In the genomic region with DNA sequence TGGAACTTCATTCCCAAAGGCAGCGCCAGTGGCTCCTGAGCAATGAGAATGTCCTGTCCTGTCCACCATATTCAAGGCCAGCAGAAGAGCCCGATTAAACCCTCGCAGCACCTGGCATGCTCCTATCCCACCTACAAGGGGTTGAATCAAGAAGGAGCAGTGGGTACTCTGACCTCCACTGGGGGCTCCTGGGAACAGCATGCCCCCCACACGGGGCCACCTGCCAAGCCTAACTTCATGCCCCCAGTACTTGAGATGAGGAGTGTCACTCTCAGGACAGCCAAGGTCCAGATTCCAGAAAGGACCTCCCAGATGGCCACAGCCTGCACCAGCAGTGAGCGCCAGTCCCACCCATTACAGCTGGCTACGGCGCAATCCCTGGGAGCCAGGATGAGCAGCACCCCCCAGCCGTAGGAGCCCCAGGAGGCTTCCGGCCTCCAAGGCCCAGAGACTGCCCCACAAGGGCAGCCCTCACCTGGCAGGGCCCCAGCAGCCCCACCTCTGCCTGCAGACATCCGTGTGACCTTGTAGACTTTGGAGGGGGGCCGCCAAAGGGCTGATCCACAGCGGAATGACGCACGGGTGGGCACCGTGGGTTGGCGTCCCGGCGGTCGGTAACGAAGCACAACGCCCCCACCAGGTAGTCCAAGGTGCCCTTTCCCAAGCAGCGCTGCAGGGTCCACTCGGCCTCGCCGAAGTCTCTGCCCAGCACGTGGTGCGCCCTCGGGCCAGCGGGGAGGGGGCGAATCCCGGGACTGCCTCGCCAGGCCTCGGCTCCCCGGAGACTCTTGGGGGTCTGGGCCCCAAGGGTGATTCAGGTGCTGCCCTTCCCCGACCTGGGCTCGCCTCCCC, we compare ENCODE assay signal across 8 cellular contexts. TPM values are rescaled to one million over a fixed set of nuclear protein-coding genes. Genes with fewer than 3 reads are reported as not detected.
DNase-seq lines count a peak whose midpoint lies in the region; ATAC-seq, FAIRE-seq and TF ChIP-seq lines count a peak whose summit lies in the region.

No MANE protein-coding gene starts in this region.

- H3K27me3 ChIP-seq in HAP-1 (ENCODE audit: low read depth) = no peaks in the 10 kb centered on the region
- H3K27me3 ChIP-seq in skeletal muscle tissue (ENCODE audit: control insufficient read depth in 3 of 3, insufficient read depth in 3 of 3, low read length in 3 of 3) = no peaks in the 10 kb centered on the region

- ATAC-seq in left cardiac atrium (no peak), HG03159 (IDR thresholded peaks at IDR 0.05; ENCODE audit: unreplicated experiment) (no peak), omental fat pad (ENCODE audit: low FRiP score) (no peak)

- peaks cover 31% of the 10 kb centered on the region for H3K36me3 ChIP-seq in HAP-1 (replicated peaks)
- peaks cover 23 to 27% (median 26%) of the 10 kb centered on the region in 3 donors for H3K36me3 ChIP-seq in skeletal muscle tissue (ENCODE audit: control insufficient read depth in 3 of 3, insufficient read depth in 3 of 3, low read length in 3 of 3)

- peaks cover 21% of the 10 kb centered on the region for H3K4me1 ChIP-seq in HAP-1
- H3K4me1 ChIP-seq in skeletal muscle tissue (ENCODE audit: control insufficient read depth in 3 of 3, insufficient read depth in 3 of 3, low read length in 3 of 3) = peaks cover 47 to 70% (median 49%) of the 10 kb centered on the region in 3 donors

- H3K27ac ChIP-seq in skeletal muscle tissue (ENCODE audit: low read depth, low read length) = peak overlapping the region; percentile 89

- intact Hi-C loops in left cardiac atrium (cut with DNase I) = no loop called here

- peak overlapping the region; percentile 91 for H3K4me3 ChIP-seq in HAP-1
- H3K4me3 ChIP-seq in WI38 (ENCODE audit: low read depth, low read length) = peak overlapping the region; percentile 74
- H3K4me3 ChIP-seq in skeletal muscle tissue (ENCODE audit: low read length in 3 of 3) = peak overlapping the region; percentile 82 to 98 (median 87)

- H3K9me3 ChIP-seq in HAP-1 (no peaks in the 10 kb centered on the region), skeletal muscle tissue (ENCODE audit: control insufficient read depth in 3 of 3, low read length in 3 of 3) (no peaks in the 10 kb centered on the region)

- no peak for TF ChIP-seq CTCF in WI38 (IDR thresholded peaks at IDR 0.05; ENCODE audit: low read depth, low read length)
- TF ChIP-seq CTCF in omental fat pad (IDR thresholded peaks at IDR 0.05) = no peak

- in situ Hi-C loops in HAP-1 (cut with MboI; ENCODE audit: low sequenced_read_pairs) = no loop called here

- no peak for FAIRE-seq in HTR-8/SVneo (lab: Jason Lieb, UNC)

- peak overlapping the region; percentile 68 to 90 (median 87) for H3K9ac ChIP-seq in skeletal muscle tissue (ENCODE audit: low read depth in 1 of 3, low read length in 3 of 3)

- DNase-seq in HAP-1 (ENCODE audit: low spot score in 2 of 2) (no peak), left cardiac atrium (peak; percentile 53), HTR-8/SVneo (ENCODE audit: insufficient read length, low spot score) (no peak), omental fat pad (ENCODE audit: low spot score) (no peak), GDM1 (lab: John Stamatoyannopoulos, UW) (no peak)

RNA-seq across cellular contexts. Expression of a gene that starts 1.0 kb away (rescaled TPM):
- total RNA-seq in left cardiac atrium = 10 to 100 TPM; 30.5 to 35.0 TPM
- 26.1 TPM for total RNA-seq in skeletal muscle tissue
- 100 to 1,000 TPM in 3 of 4 donors, 10 to 100 TPM in 1; 86.5 to 144 (median 122) TPM for total RNA-seq in omental fat pad

RNA-seq across cellular contexts. Expression of a gene that starts 3.2 kb away (rescaled TPM):
- total RNA-seq in left cardiac atrium (10 to 100 TPM; 55.5 to 87.3 TPM), skeletal muscle tissue (4.2 TPM), omental fat pad (100 to 1,000 TPM in 3 of 4 donors, 10 to 100 TPM in 1; 99.1 to 321 (median 191) TPM)

RNA-seq across cellular contexts. Expression of a gene that starts 7.3 kb away (rescaled TPM):
- total RNA-seq in left cardiac atrium = 1 to 10 TPM; 3.0 to 4.7 TPM
- not detected for total RNA-seq in skeletal muscle tissue
- under 1 TPM in 3 of 4 donors, not detected in 1; 0.56 to 0.95 (median 0.72) TPM for total RNA-seq in omental fat pad

RNA-seq across cellular contexts. Expression of a gene that starts 20.9 kb away (rescaled TPM):
- total RNA-seq in left cardiac atrium (10 to 100 TPM; 27.2 to 30.5 TPM), skeletal muscle tissue (31.3 TPM), omental fat pad (10 to 100 TPM; 48.9 to 66.7 (median 59.0) TPM)

RNA-seq across cellular contexts. Expression of a gene that starts 24.1 kb away (rescaled TPM):
- total RNA-seq in left cardiac atrium = 10 to 100 TPM; 15.0 to 25.5 TPM
- 2.1 TPM for total RNA-seq in skeletal muscle tissue
- 10 to 100 TPM; 24.5 to 70.9 (median 48.3) TPM for total RNA-seq in omental fat pad

Comparison
In these comparisons a context has a peak if more than half of its experiments do, and no peak if none do; other contexts are left out.
1. RNA of a gene that starts 3.2 kb away (total RNA-seq): 99.1 to 321 TPM in omental fat pad and 55.5 to 87.3 TPM in left cardiac atrium; 4.2 TPM in skeletal muscle tissue (single experiment); every median in the first group is over 10 times any median in the second.
2. Peak in every context shown above with its lines, with median percentiles within 50 percentile points of each other: H3K4me3 ChIP-seq.